ENCODE assay signal across 18 cellular contexts in genomic region chr6:144744720-144745119, GRCh38.
DNase-seq lines count a peak whose midpoint lies in the region; ATAC-seq and TF ChIP-seq lines count a peak whose summit lies in the region.
"Had no signal": no experiment of that assay in that cellular context is flagged by ENCODE, and none has a peak within 500 bp of the region (broad histone marks: within the 10 kb centered on the region; RNA-seq: fewer than 3 reads in every experiment).

No MANE protein-coding gene starts in this region.

- TF ChIP-seq CTCF in type B pancreatic cell (conservative IDR thresholded peaks at IDR 0.05) (no peak), tibial nerve (IDR thresholded peaks at IDR 0.05) (no peak), MM.1S (IDR thresholded peaks at IDR 0.05; ENCODE audit: low read length) (no peak)

- no peaks in the 10 kb centered on the region for H3K27me3 ChIP-seq in tibial nerve
- no peaks in the 10 kb centered on the region for H3K27me3 ChIP-seq in MM.1S (replicated peaks; ENCODE audit: insufficient read depth, low read length)
- H3K27me3 ChIP-seq: ovary had no signal

- no peak overlapping the region for H3K9ac ChIP-seq in MM.1S (ENCODE audit: low read length)

- intact Hi-C loops in left colon (cut with DNase I, micrococcal nuclease) = no loop called here

- peaks cover 0 to 12% (median 0%) of the 10 kb centered on the region in 4 donors for H3K4me1 ChIP-seq in tibial nerve
- no peaks in the 10 kb centered on the region for H3K4me1 ChIP-seq in MM.1S (ENCODE audit: low read length)

- no peaks in the 10 kb centered on the region for H3F3A ChIP-seq in MM.1S (ENCODE audit: insufficient read depth, low read length)

- H3K4me2 ChIP-seq in MM.1S (ENCODE audit: low read depth, low read length) = no peak overlapping the region
- H3K4me2 ChIP-seq: smooth muscle cell had no signal

- no peaks in the 10 kb centered on the region for H3K9me2 ChIP-seq in MM.1S (replicated peaks; ENCODE audit: insufficient read depth, low read length)

- TF ChIP-seq POLR2A in tibial nerve (IDR thresholded peaks at IDR 0.05) = no peak

- H3K27me3 Mint-ChIP-seq in activated CD4-positive, alpha-beta T cell treated with anti-CD3 and anti-CD28 coated beads, Interleukin-2, amount 10 ng/mL, durations not matched to agents 7 days and 5 days = no peaks in the 10 kb centered on the region
- H3K27me3 Mint-ChIP-seq in type B pancreatic cell = no peaks in the 10 kb centered on the region
- H3K27me3 Mint-ChIP-seq: activated naive CD4-positive, alpha-beta T cell treated with anti-CD3 and anti-CD28 coated beads, Interleukin-2, amount 10 ng/mL, durations not matched to agents 7 days and 5 days; CD4-positive, alpha-beta T cell had no signal

- peaks cover 2% of the 10 kb centered on the region for H3K4me1 Mint-ChIP-seq in activated CD4-positive, alpha-beta T cell treated with anti-CD3 and anti-CD28 coated beads, Interleukin-2, amount 10 ng/mL, durations not matched to agents 7 days and 5 days
- H3K4me1 Mint-ChIP-seq in type B pancreatic cell (ENCODE audit: unreplicated experiment) = peaks cover 4% of the 10 kb centered on the region

- WGBS in tibial nerve, 2 donors = 73 to 78% methylated on average over 3 of the region's 3 CpGs

- no peak overlapping the region for H3K4me3 Mint-ChIP-seq in activated CD4-positive, alpha-beta T cell treated with anti-CD3 and anti-CD28 coated beads, Interleukin-2, amount 10 ng/mL, durations not matched to agents 7 days and 5 days
- H3K4me3 Mint-ChIP-seq in type B pancreatic cell = no peak overlapping the region
- H3K4me3 Mint-ChIP-seq: activated naive CD4-positive, alpha-beta T cell treated with anti-CD3 and anti-CD28 coated beads, Interleukin-2, amount 10 ng/mL, durations not matched to agents 7 days and 5 days; CD4-positive, alpha-beta T cell; HFFc6 had no signal

- H3K36me3 ChIP-seq in tibial nerve = peaks cover 0 to 11% (median 0%) of the 10 kb centered on the region in 3 donors
- H3K36me3 ChIP-seq in MM.1S (replicated peaks; ENCODE audit: insufficient read depth, low read length) = no peaks in the 10 kb centered on the region
- H3K36me3 ChIP-seq: ovary had no signal

- H3K36me3 Mint-ChIP-seq in activated CD4-positive, alpha-beta T cell treated with anti-CD3 and anti-CD28 coated beads, Interleukin-2, amount 10 ng/mL, durations not matched to agents 7 days and 5 days (ENCODE audit: low read depth) = peaks cover 12% of the 10 kb centered on the region
- H3K36me3 Mint-ChIP-seq in type B pancreatic cell = peaks cover 4% of the 10 kb centered on the region

- ATAC-seq in left colon = peak; percentile 74
- ATAC-seq: GM12878 had no signal

- H2AFZ ChIP-seq in MM.1S (ENCODE audit: low read length) = no peak overlapping the region

- no peak for TF ChIP-seq EP300 in tibial nerve (IDR thresholded peaks at IDR 0.05)

- H3K79me2 ChIP-seq in MM.1S (ENCODE audit: low read length) = no peaks in the 10 kb centered on the region

- H3K9me3 ChIP-seq in tibial nerve (no peaks in the 10 kb centered on the region), MM.1S (replicated peaks; ENCODE audit: insufficient read depth, low read length) (no peaks in the 10 kb centered on the region)
- H3K9me3 ChIP-seq: ovary had no signal

- H4K20me1 ChIP-seq in MM.1S (ENCODE audit: insufficient read depth, low read length) = no peaks in the 10 kb centered on the region

- no peak overlapping the region for H3K27ac ChIP-seq in tibial nerve
- H3K27ac ChIP-seq in MM.1S (ENCODE audit: low read length) = no peak overlapping the region
- H3K27ac ChIP-seq: ovary had no signal

- CTCF ChIA-PET in activated CD4-positive, alpha-beta T cell treated with anti-CD3 and anti-CD28 coated beads, Interleukin-2, amount 10 ng/mL, durations not matched to agents 7 days and 5 days (lab: Charles Lee) = no interaction called here

- peak overlapping the region; percentile 1 for H3K27ac Mint-ChIP-seq in activated CD4-positive, alpha-beta T cell treated with anti-CD3 and anti-CD28 coated beads, Interleukin-2, amount 10 ng/mL, durations not matched to agents 7 days and 5 days
- H3K27ac Mint-ChIP-seq in type B pancreatic cell = peak overlapping the region; percentile 44
- H3K27ac Mint-ChIP-seq: activated naive CD4-positive, alpha-beta T cell treated with anti-CD3 and anti-CD28 coated beads, Interleukin-2, amount 10 ng/mL, durations not matched to agents 7 days and 5 days; CD4-positive, alpha-beta T cell; HFFc6 had no signal

- H3K4me3 ChIP-seq in tibial nerve = no peak overlapping the region
- H3K4me3 ChIP-seq in MM.1S (ENCODE audit: low read length) = no peak overlapping the region
- H3K4me3 ChIP-seq: GM12878, ovary, smooth muscle cell had no signal

- H3K9me3 Mint-ChIP-seq in activated CD4-positive, alpha-beta T cell treated with anti-CD3 and anti-CD28 coated beads, Interleukin-2, amount 10 ng/mL, durations not matched to agents 7 days and 5 days = no peaks in the 10 kb centered on the region
- no peaks in the 10 kb centered on the region for H3K9me3 Mint-ChIP-seq in type B pancreatic cell
- H3K9me3 Mint-ChIP-seq: activated naive CD4-positive, alpha-beta T cell treated with anti-CD3 and anti-CD28 coated beads, Interleukin-2, amount 10 ng/mL, durations not matched to agents 7 days and 5 days; CD4-positive, alpha-beta T cell; HFFc6 had no signal

- DNase-seq in activated CD4-positive, alpha-beta T cell treated with anti-CD3 and anti-CD28 coated beads, Interleukin-2, amount 10 ng/mL, durations not matched to agents 7 days and 5 days = no peak
- DNase-seq in activated CD4-positive, alpha-beta T cell treated with anti-CD3 and anti-CD28 coated beads, Interleukin-2, amount 50 U/mL, for 4 hours = no peak
- peak; percentile 90 for DNase-seq in NCI-H774 (lab: John Stamatoyannopoulos, UW)
- no peak for DNase-seq in left colon
- no peak for DNase-seq in type B pancreatic cell (ENCODE audit: extremely low spot score, unreplicated experiment)
- DNase-seq in iPS-NIHi11 (ENCODE audit: low spot score) = no peak
- DNase-seq in tibial nerve (ENCODE audit: low spot score in 2 of 2) = no peak
- DNase-seq in MM.1S = no peak
- DNase-seq: activated naive CD4-positive, alpha-beta T cell treated with anti-CD3 and anti-CD28 coated beads, Interleukin-2, amount 10 ng/mL, durations not matched to agents 7 days and 5 days; CD4-positive, alpha-beta T cell; HFFc6; islet precursor cell; KBM-7; ovary; SHP77; stimulated activated naive CD4-positive, alpha-beta T cell had no signal

- POLR2A ChIA-PET in activated CD4-positive, alpha-beta T cell treated with anti-CD3 and anti-CD28 coated beads, Interleukin-2, amount 10 ng/mL, durations not matched to agents 7 days and 5 days (lab: Charles Lee) = no interaction called here
